Comparison of ENCODE assay signal across 8 cellular contexts in the genomic region with DNA sequence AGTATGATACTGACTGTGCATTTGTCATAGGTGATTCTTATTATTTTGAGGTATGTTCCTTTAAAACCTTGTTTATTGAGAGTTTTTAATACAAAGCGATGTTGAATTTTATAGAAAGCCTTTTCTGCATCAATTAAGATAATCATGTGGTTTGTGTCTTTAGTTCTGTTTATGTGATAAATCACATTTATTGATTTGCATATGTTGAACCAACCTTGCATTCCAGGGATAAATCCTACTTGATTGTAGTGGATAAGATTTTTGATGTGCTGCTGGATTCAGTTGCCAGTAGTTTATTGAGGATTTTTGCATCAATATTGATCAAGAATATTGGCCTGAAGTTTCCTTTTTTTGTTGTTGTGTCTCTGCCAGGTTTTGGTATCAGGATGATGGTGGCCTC.
"Had no signal": no experiment of that assay in that cellular context is flagged by ENCODE, and none has a peak within 500 bp of the region (broad histone marks: within the 10 kb centered on the region; RNA-seq: fewer than 3 reads in every experiment).

No MANE protein-coding gene starts in this region.

- H3K4me3 ChIP-seq: GM12878 had no signal

- ATAC-seq: GM12878 had no signal

- DNase-seq: GDM1, GF-D8 had no signal

- FAIRE-seq: G401.6, GM12878, GM12891, GM12892, GM18507, GM19239 had no signal
